10 cellular contexts compared by ENCODE assay signal in the genomic region with DNA sequence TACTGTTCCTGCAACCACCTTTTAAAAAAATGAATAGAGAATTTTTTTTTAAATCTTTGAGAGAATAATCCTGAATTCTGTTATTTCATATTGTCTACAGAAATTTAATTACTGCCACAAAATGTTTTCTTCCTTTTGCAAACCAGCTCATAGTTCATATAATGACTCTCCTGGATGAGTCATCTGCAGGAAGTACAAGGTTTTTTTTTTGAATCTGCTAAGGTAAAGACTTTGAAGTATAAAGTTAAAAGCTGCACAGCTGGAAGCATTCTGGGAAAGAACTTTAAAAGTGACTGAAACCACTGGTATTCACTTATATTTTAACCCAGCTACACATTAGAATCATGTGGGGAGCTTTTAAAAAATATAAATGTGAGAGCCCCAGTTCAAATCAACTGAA. TPM values are rescaled to one million over a fixed set of nuclear protein-coding genes. Genes with fewer than 3 reads are reported as not detected.
DNase-seq lines count a peak whose midpoint lies in the region; ATAC-seq and TF ChIP-seq lines count a peak whose summit lies in the region.
"Had no signal": no experiment of that assay in that cellular context is flagged by ENCODE, and none has a peak within 500 bp of the region (broad histone marks: within the 10 kb centered on the region; RNA-seq: fewer than 3 reads in every experiment).

No MANE protein-coding gene starts in this region.

- peak; percentile 8 for DNase-seq in HCEC 1CT
- peak; percentile 49 for DNase-seq in NCI-H69 (lab: John Stamatoyannopoulos, UW)
- DNase-seq in kidney tubule cell (ENCODE audit: low spot score) = peak; percentile 69
- no peak for DNase-seq in NCI-H146 treated with DMSO at 0.1 percent for 48 hours (lab: John Stamatoyannopoulos, UW; ENCODE audit: unreplicated experiment)
- DNase-seq in activated CD8-positive, alpha-beta memory T cell treated with anti-CD3 and anti-CD28 coated beads, Interleukin-2, amount 50 U/mL, for 48 hours = no peak
- DNase-seq in adrenal gland = no peak
- no peak for DNase-seq in OCI-M2 (lab: John Stamatoyannopoulos, UW; ENCODE audit: unreplicated experiment)
- DNase-seq: activated naive CD4-positive, alpha-beta T cell treated with anti-CD3 and anti-CD28 coated beads, Interleukin-2, amount 50 U/mL, for 16 hours had no signal

- H3K4me1 ChIP-seq in adrenal gland (replicated peaks in 1 of 2) = peaks cover 11 to 35% of the 10 kb centered on the region in 2 donors

- TF ChIP-seq CTCF in adrenal gland (IDR thresholded peaks at IDR 0.05) = no peak

- ATAC-seq in GM18873 (IDR thresholded peaks at IDR 0.05; ENCODE audit: low FRiP score, unreplicated experiment) = peak; percentile 85

- no peaks in the 10 kb centered on the region for H3K9me3 ChIP-seq in adrenal gland (replicated peaks in 1 of 3)

- intact Hi-C loops in adrenal gland (cut with DNase I) = no loop called here

- no peak overlapping the region for H3K4me3 ChIP-seq in adrenal gland
- H3K4me3 ChIP-seq: lung had no signal

- no peak for TF ChIP-seq POLR2A in adrenal gland (IDR thresholded peaks at IDR 0.05)

- H3K27me3 ChIP-seq in adrenal gland = no peaks in the 10 kb centered on the region

- H3K27ac ChIP-seq in adrenal gland = no peak overlapping the region

- no peaks in the 10 kb centered on the region for H3K36me3 ChIP-seq in adrenal gland (replicated peaks in 1 of 2)

RNA-seq across cellular contexts. Expression of gene SESTD1, which starts 25.4 kb away (rescaled TPM):
- total RNA-seq in adrenal gland = 10 to 100 TPM in 7 of 8 donors, 1 to 10 TPM in 1; 7.6 to 28.2 (median 17.4) TPM
- polyA plus RNA-seq in adrenal gland = 10 to 100 TPM in 1 of 3 donors, 1 to 10 TPM in 2; 4.7 to 16.0 (median 5.6) TPM

Comparison
In these comparisons a context has a peak if more than half of its experiments do, and no peak if none do; other contexts are left out.
1. DNase-seq: peak in HCEC 1CT (single experiment), NCI-H69 (single experiment) and kidney tubule cell (single experiment); none in NCI-H146 treated with DMSO at 0.1 percent for 48 hours (single experiment), activated CD8-positive, alpha-beta memory T cell treated with anti-CD3 and anti-CD28 coated beads, Interleukin-2, amount 50 U/mL, for 48 hours (single experiment), adrenal gland (0 of 7) and OCI-M2 (single experiment).